Comparison of ENCODE assay signal across 15 cellular contexts in the genomic region with DNA sequence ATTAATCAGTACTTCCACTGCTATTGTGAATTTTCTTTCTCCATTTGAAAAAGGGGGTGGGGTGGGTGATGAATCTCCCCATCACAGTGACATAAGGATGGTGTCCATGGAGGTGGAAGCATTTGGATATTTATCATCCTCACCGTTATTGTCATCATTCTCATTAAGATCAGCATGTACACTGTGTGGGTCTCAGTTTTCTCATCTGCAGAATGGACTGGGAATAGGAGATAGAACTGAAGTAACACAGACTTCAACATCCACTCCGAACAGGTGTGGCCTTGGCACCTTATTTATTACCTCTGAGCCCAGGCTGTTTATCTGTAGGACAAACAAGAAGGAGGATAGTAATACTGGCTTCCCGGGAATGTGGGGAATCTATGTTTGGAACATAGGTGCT.
DNase-seq lines count a peak whose midpoint lies in the region; ATAC-seq and TF ChIP-seq lines count a peak whose summit lies in the region.
"Had no signal": no experiment of that assay in that cellular context is flagged by ENCODE, and none has a peak within 500 bp of the region (broad histone marks: within the 10 kb centered on the region; RNA-seq: fewer than 3 reads in every experiment).

No MANE protein-coding gene starts in this region.

- H3K79me1 ChIP-seq in mesendoderm (ENCODE audit: low read length), result no peaks in the 10 kb centered on the region

- no peak overlapping the region for H2BK120ac ChIP-seq in mesendoderm (ENCODE audit: low read depth, low read length)

- H4K5ac ChIP-seq in mesendoderm (ENCODE audit: low read length), result no peak overlapping the region

- ATAC-seq in heart left ventricle (no peak), Right ventricle myocardium inferior (no peak), gastrocnemius medialis (no peak)

- H3K18ac ChIP-seq in mesendoderm (ENCODE audit: low read length), result no peak overlapping the region

- in situ Hi-C loops in gastrocnemius medialis (cut with MboI; ENCODE audit: low sequenced_read_pairs in 4 of 4), result no loop called here

- H3K4ac ChIP-seq in mesendoderm (ENCODE audit: low read depth, low read length), result no peak overlapping the region

- no peak overlapping the region for H2AK5ac ChIP-seq in mesendoderm (ENCODE audit: low read length)

- H3K79me2 ChIP-seq in mesendoderm (ENCODE audit: control insufficient read depth, insufficient read depth, low read length), result no peaks in the 10 kb centered on the region

- TF ChIP-seq CTCF in heart left ventricle (IDR thresholded peaks at IDR 0.05), result no peak
- no peak for TF ChIP-seq CTCF in gastrocnemius medialis (IDR thresholded peaks at IDR 0.05 in 4 of 5, conservative IDR thresholded peaks at IDR 0.05 in 1 of 5)
- TF ChIP-seq CTCF in coronary artery (IDR thresholded peaks at IDR 0.05), result no peak

- H3K4me2 ChIP-seq in mesendoderm (ENCODE audit: low read length), result no peak overlapping the region

- H3K9ac ChIP-seq in mesendoderm (ENCODE audit: low read length), result no peak overlapping the region
- H3K9ac ChIP-seq: BLaER1 treated with 17β-estradiol and CSF1 and Interleukin-3, amounts not matched to agents 10 nM and 100 nM had no signal

- WGBS in heart left ventricle, 4 donors, result 71 to 75% (median 74%) methylated on average over 3 of the region's 3 CpGs
- WGBS in mesendoderm (ENCODE audit: extremely low coverage, insufficient coverage, low lambda C conversion rate), result no CpG with 5 or more reads among the region's 3 CpGs

- peak overlapping the region; percentile 45 for H3K56ac ChIP-seq in mesendoderm (ENCODE audit: low read length)

- H4K8ac ChIP-seq in mesendoderm (ENCODE audit: low read depth, low read length), result no peak overlapping the region

- no peak overlapping the region for H2BK5ac ChIP-seq in mesendoderm (ENCODE audit: low read length)

- H3K4me1 ChIP-seq in heart left ventricle (peaks cover 0 to 45% (median 17%) of the 10 kb centered on the region in 12 donors), SJCRH30 (peaks cover 36% of the 10 kb centered on the region), mesendoderm (ENCODE audit: control insufficient read depth, low read depth, low read length) (peaks cover 8% of the 10 kb centered on the region), gastrocnemius medialis (no peaks in the 10 kb centered on the region)

- DNase-seq in heart left ventricle (no peak), Right ventricle myocardium inferior (ENCODE audit: missing footprints) (no peak), SJCRH30 (no peak), mesendoderm (no peak), gastrocnemius medialis (no peak), coronary artery (ENCODE audit: low spot score) (no peak)
- no peak for DNase-seq in stimulated activated CD4-positive, alpha-beta T cell treated with anti-CD3 and anti-CD28 coated beads, Interleukin-12 subunit alpha, Interleukin-12 subunit beta, amount 100 ng/mL, for 4 hours
- DNase-seq in activated effector memory CD4-positive, alpha-beta T cell treated with Interleukin-2 at 50 U/mL for 16 hours, result no peak
- DNase-seq: 8988T; ACHN; Calu3; CD4-positive, CD25-positive, alpha-beta regulatory T cell; DMS 273 treated with DMSO at 0.1 percent for 48 hours; HFFc6 had no signal

- H3K23ac ChIP-seq in mesendoderm (ENCODE audit: low read length), result no peak overlapping the region

- no peak overlapping the region for H3K4me3 ChIP-seq in heart left ventricle
- H3K4me3 ChIP-seq in SJCRH30, result no peak overlapping the region
- H3K4me3 ChIP-seq in mesendoderm (ENCODE audit: low read length), result no peak overlapping the region
- H3K4me3 ChIP-seq in gastrocnemius medialis, result no peak overlapping the region
- H3K4me3 ChIP-seq in coronary artery, result no peak overlapping the region
- H3K4me3 ChIP-seq: BLaER1 treated with 17β-estradiol and CSF1 and Interleukin-3, amounts not matched to agents 10 nM and 100 nM had no signal

- intact Hi-C loops in heart left ventricle (cut with DNase I), result loop anchor here in 1 of 10 donors (10.0 kb wide), 2 partner anchors 55 to 165 kb away; partner anchors contain the start of gene PAPPA
- intact Hi-C loops in Right ventricle myocardium inferior (cut with DNase I), result no loop called here
- intact Hi-C loops in gastrocnemius medialis (cut with DNase I; ENCODE audit: low total_unique reads), result loop anchor here (10.0 kb wide), 1 partner anchor 165 kb away; the partner anchor contains the start of gene PAPPA

- TF ChIP-seq POLR2A in heart left ventricle (IDR thresholded peaks at IDR 0.05), result no peak
- TF ChIP-seq POLR2A in gastrocnemius medialis (IDR thresholded peaks at IDR 0.05), result no peak

- H3K27me3 ChIP-seq in heart left ventricle (no peaks in the 10 kb centered on the region), SJCRH30 (no peaks in the 10 kb centered on the region), mesendoderm (ENCODE audit: insufficient read depth, low read length, poor library complexity) (no peaks in the 10 kb centered on the region), gastrocnemius medialis (no peaks in the 10 kb centered on the region)
- H3K27me3 ChIP-seq: BLaER1 treated with 17β-estradiol and CSF1 and Interleukin-3, amounts not matched to agents 10 nM and 100 nM had no signal

- H3K9me3 ChIP-seq in heart left ventricle, result no peaks in the 10 kb centered on the region
- H3K9me3 ChIP-seq in SJCRH30 (replicated peaks), result no peaks in the 10 kb centered on the region
- H3K9me3 ChIP-seq in gastrocnemius medialis, result no peaks in the 10 kb centered on the region
- H3K9me3 ChIP-seq: BLaER1 treated with 17β-estradiol and CSF1 and Interleukin-3, amounts not matched to agents 10 nM and 100 nM had no signal

- H3K36me3 ChIP-seq in heart left ventricle, result no peaks in the 10 kb centered on the region
- H3K36me3 ChIP-seq in SJCRH30, result no peaks in the 10 kb centered on the region
- H3K36me3 ChIP-seq in mesendoderm (ENCODE audit: control insufficient read depth, insufficient read depth, low read length), result no peaks in the 10 kb centered on the region
- no peaks in the 10 kb centered on the region for H3K36me3 ChIP-seq in gastrocnemius medialis
- H3K36me3 ChIP-seq: BLaER1 treated with 17β-estradiol and CSF1 and Interleukin-3, amounts not matched to agents 10 nM and 100 nM had no signal

- H3K27ac ChIP-seq in heart left ventricle (peak overlapping the region in 8 of 12 donors; percentile 17 to 79 (median 70)), SJCRH30 (peak overlapping the region; percentile 31), mesendoderm (ENCODE audit: low read depth, low read length) (no peak overlapping the region), gastrocnemius medialis (peak overlapping the region; percentile 42 to 60 (median 49)), coronary artery (no peak overlapping the region)
- H3K27ac ChIP-seq: BLaER1 treated with 17β-estradiol and CSF1 and Interleukin-3, amounts not matched to agents 10 nM and 100 nM had no signal

- H2BK15ac ChIP-seq in mesendoderm (replicated peaks; ENCODE audit: low read depth), result no peak overlapping the region

Comparison
In these comparisons a context has a peak if more than half of its experiments do, and no peak if none do; other contexts are left out.
1. H3K27ac ChIP-seq: peak in heart left ventricle (8 of 12), SJCRH30 (single experiment) and gastrocnemius medialis (4 of 4); none in mesendoderm (single experiment) and coronary artery (0 of 2).